In the genomic region with DNA sequence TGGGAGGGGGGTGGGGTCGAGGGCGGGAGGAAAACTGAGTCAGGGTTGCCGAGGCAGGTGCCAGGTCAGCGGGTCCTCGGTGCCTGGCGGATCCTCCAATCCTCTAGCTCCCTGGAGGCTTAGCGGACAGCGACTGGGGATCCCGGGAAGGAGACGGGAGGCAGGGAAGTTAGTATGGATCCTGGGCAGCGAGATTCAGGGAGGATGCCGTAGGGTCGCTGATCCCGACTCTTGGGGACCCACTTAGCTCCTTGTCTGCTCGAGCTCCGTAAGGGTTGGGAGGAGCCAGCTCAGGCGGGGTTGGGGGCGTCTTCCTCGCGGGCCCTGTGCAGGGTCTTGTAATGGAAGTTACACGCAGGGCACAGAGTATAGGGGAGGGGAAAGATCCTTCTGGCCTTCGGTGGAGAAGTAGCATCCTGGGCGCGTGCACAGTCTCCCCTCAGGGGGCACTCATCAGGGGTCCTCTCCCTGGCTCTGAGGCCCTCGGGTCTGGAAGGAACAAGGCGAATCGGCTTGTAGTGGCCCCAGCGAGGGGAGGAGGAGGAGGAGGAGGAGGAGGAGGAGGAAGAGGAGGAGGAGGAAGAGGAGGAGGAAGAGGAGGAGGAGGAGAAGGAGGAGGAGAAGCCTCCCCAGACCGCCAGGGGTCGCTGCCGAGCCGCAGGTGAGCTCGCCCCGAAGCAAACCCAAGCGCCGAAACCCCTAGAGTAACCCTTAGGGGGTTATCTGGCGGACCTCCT, we compare ENCODE assay signal across 1 cellular context.
TF ChIP-seq lines count a peak whose summit lies in the region.

No MANE protein-coding gene starts in this region.

TF ChIP-seq in IMR-90, 13 proteins besides CTCF, POLR2A, EP300 and RAD21:
- TF ChIP-seq, protein P1, sequence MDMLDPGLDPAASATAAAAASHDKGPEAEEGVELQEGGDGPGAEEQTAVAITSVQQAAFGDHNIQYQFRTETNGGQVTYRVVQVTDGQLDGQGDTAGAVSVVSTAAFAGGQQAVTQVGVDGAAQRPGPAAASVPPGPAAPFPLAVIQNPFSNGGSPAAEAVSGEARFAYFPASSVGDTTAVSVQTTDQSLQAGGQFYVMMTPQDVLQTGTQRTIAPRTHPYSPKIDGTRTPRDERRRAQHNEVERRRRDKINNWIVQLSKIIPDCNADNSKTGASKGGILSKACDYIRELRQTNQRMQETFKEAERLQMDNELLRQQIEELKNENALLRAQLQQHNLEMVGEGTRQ (IDR thresholded peaks at IDR 0.05; ENCODE audit: low read depth, low read length), result no peak
- peak; percentile 34; the same call in 1 of the 2 replicates for TF ChIP-seq SMC3 (IDR thresholded peaks at IDR 0.05; ENCODE audit: low read depth, low read length)
